8 cellular contexts compared by ENCODE assay signal in the genomic region with DNA sequence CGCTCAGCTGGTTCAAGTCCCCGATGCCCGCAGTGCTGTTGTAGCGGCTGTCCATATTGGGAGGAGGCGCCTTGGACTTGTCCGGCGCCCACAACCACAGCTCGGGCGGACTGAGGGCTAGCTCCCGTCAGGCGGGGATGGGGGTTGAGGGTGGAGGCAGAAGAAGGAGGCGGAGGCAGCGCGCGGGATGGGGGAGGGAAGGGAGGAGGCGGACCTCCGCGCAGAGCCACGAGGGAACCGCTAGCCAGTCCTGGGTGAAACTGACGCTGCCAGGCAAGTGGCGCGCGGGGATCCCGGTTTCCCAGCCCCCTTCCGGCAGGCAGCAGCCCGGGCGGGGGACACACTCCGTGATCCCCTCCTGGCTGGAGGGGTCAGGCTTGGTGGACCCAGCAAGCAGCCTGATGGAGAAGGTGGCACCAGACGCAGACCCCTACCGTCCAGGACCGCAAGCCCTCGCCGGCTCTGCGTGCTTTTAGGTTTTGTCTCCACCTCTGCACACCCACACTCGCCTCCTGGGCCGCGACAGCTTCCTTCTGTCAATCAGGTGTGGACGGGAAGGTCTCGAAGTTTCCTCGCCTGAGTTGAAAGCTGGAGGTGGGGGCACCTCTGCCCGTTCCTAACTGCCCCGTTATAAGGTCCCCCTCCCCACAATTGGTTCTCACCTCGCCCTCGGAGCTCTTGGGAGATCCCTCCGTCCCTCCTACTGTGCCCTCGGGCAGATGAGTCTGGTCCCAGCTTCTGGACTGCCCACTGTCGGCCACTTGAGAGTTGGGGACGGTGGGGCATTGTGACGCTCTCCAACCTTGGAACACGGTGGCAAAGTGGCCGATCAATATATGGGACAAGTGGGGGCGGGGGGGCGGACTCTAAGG. TPM values are rescaled to one million over a fixed set of nuclear protein-coding genes. Genes with fewer than 3 reads are reported as not detected.
A peak's percentile ranks its signal among the peaks of the same experiment; 100 is the strongest.
DNase-seq lines count a peak whose midpoint lies in the region; FAIRE-seq and TF ChIP-seq lines count a peak whose summit lies in the region.

A gene (minus strand): TSS at position 112 of the 872 bp plus-strand sequence. CDS start 57 bp downstream, at position 55.

- no peak for TF ChIP-seq CTCF in HFFc6 (IDR thresholded peaks at IDR 0.05)

- H3K4me3 Mint-ChIP-seq in HFFc6, result peak within 1 kb of the TSS; percentile 43; the same call in 1 of the 2 replicates

- peak within 1 kb of the TSS; percentile 86 for H3K27ac ChIP-seq in epithelial cell of prostate

- peak; percentile 23; the same call in 1 of the 2 replicates for TF ChIP-seq POLR2A in GM12891 (IDR thresholded peaks at IDR 0.05; ENCODE audit: low read depth, low read length)

- H3K4me1 Mint-ChIP-seq in HFFc6 (ENCODE audit: low read depth), result no peaks in the 10 kb centered on the region

- H3K27ac Mint-ChIP-seq in HFFc6, result no peak within 1 kb of the TSS

- H3K36me3 Mint-ChIP-seq in HFFc6 (ENCODE audit: low read depth), result no peaks in the 10 kb centered on the region

- H3K27me3 Mint-ChIP-seq in HFFc6 (ENCODE audit: insufficient read depth), result no peaks in the 10 kb centered on the region; the same call in 1 of the 2 replicates

- DNase-seq in GM12891 (ENCODE audit: insufficient read length, low spot score) (peak; percentile 36), HFFc6 (no peak), NCI-H226 (peak; percentile 83), activated T-cell treated with anti-CD3 and anti-CD28 coated beads for 4 hours (peak; percentile 23), epithelial cell of prostate (ENCODE audit: low read depth, low spot score) (no peak), midbrain (lab: John Stamatoyannopoulos, UW) (peak; percentile 58), NCI-H2029 treated with DMSO at 0.1 percent for 48 hours (lab: John Stamatoyannopoulos, UW) (no peak)
- peak in 4 of 6 experiments; percentile 4 to 30 (median 19) for DNase-seq in stimulated activated naive CD4-positive, alpha-beta T cell (lab: John Stamatoyannopoulos, UW)

- peak; percentile 67 for FAIRE-seq in GM12891 (lab: Jason Lieb, UNC)

- H3K9me3 Mint-ChIP-seq in HFFc6, result peaks cover 6% of the 10 kb centered on the region

TF ChIP-seq in GM12891, 5 proteins besides CTCF, POLR2A, EP300 and RAD21:
- no peak for TF ChIP-seq POU2F2 (IDR thresholded peaks at IDR 0.05; ENCODE audit: low read depth, low read length)
- peak; percentile 20; the same call in 1 of the 2 replicates for TF ChIP-seq TAF1 (IDR thresholded peaks at IDR 0.05; ENCODE audit: low read depth, low read length)
TF ChIP-seq in GM12891: peak in this region for 1.

RNA-seq across cellular contexts. Expression of the gene that starts here (rescaled TPM):
- 4.9 TPM for polyA plus RNA-seq in GM12891 (2012; ENCODE audit: low read depth, missing spikeins)
- total RNA-seq in HFFc6 (2021; fragmentation: NEBNext Ultra II Directional; extraction: Animal tissue kit (Norgen Biotek cat#: 25700)), result not detected

Comparison
In these comparisons a context has a peak if more than half of its experiments do, and no peak if none do; other contexts are left out.
1. DNase-seq: peak in GM12891 (single experiment), NCI-H226 (single experiment), activated T-cell treated with anti-CD3 and anti-CD28 coated beads for 4 hours (single experiment), midbrain (single experiment) and stimulated activated naive CD4-positive, alpha-beta T cell (4 of 6); none in HFFc6 (single experiment), epithelial cell of prostate (single experiment) and NCI-H2029 treated with DMSO at 0.1 percent for 48 hours (single experiment).